ENCODE assay signal across 37 cellular contexts in the genomic region with DNA sequence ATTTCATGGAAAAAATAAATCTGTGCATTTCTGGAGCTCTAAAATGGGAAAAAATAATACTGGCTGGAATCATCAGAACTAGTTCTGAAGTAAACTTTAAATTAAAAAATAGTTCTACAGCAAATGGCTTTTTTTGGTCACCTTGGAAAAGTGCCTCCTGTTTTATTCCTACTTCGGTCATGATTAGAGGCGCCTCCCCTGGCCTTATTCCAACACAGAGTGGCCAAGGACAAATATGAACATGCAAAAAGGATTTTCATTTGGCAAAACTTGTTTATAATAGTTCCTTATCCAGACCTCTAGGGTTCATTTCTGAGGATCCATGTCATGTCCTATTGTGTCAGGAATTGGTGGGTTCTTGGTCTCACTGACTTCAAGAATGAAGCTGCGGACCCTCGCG.
"Had no signal": no experiment of that assay in that cellular context is flagged by ENCODE, and none has a peak within 500 bp of the region (broad histone marks: within the 10 kb centered on the region; RNA-seq: fewer than 3 reads in every experiment).

No MANE protein-coding gene starts in this region.

- H3K9me3 ChIP-seq: ascending aorta, body of pancreas had no signal

- H3K27me3 ChIP-seq: ascending aorta, body of pancreas, brain microvascular endothelial cell, cardiac muscle cell had no signal

- H3K27me3 Mint-ChIP-seq: activated naive CD4-positive, alpha-beta T cell treated with anti-CD3 and anti-CD28 coated beads, Interleukin-2, amount 50 U/mL, for 24 hours; activated naive CD8-positive, alpha-beta T cell; activated naive CD8-positive, alpha-beta T cell treated with anti-CD3 and anti-CD28 coated beads for 36 hours; activated naive CD8-positive, alpha-beta T cell treated with anti-CD3 and anti-CD28 coated beads, Interleukin-2, amount 10 ng/mL, durations not matched to agents 7 days and 5 days; activated naive CD8-positive, alpha-beta T cell treated with anti-CD3 and anti-CD28 coated beads, Interleukin-2, amount 50 U/mL, for 24 hours; activated T-helper 17 cell treated with anti-CD3 and anti-CD28 coated beads, Interleukin-2, amount 50 U/mL, for 72 hours; brain had no signal

- DNase-seq: activated effector memory CD4-positive, alpha-beta T cell treated with anti-CD3 and anti-CD28 coated beads, Interleukin-2, amount 50 U/mL, for 16 hours; activated effector memory CD4-positive, alpha-beta T cell treated with Interleukin-2 at 50 U/mL for 16 hours; activated gamma-delta T cell; activated gamma-delta T cell treated with Interleukin-2 at 50 U/mL for 16 hours; activated naive CD4-positive, alpha-beta T cell; activated naive CD4-positive, alpha-beta T cell treated with anti-CD3 and anti-CD28 coated beads for 36 hours; activated naive CD4-positive, alpha-beta T cell treated with anti-CD3 and anti-CD28 coated beads, Interleukin-2, amount 10 ng/mL, durations not matched to agents 7 days and 5 days; activated naive CD4-positive, alpha-beta T cell treated with anti-CD3 and anti-CD28 coated beads, Interleukin-2, amount 50 U/mL, for 16 hours; activated naive CD4-positive, alpha-beta T cell treated with Interleukin-2 at 50 U/mL for 16 hours; activated naive CD8-positive, alpha-beta T cell treated with anti-CD3 and anti-CD28 coated beads for 36 hours; activated naive CD8-positive, alpha-beta T cell treated with anti-CD3 and anti-CD28 coated beads, Interleukin-2, amount 10 ng/mL, durations not matched to agents 7 days and 5 days; activated naive CD8-positive, alpha-beta T cell treated with anti-CD3 and anti-CD28 coated beads, Interleukin-2, amount 50 U/mL, for 24 hours; activated T-cell treated with anti-CD3 and anti-CD28 coated beads, Interleukin-2, amount 50 U/mL, for 1 hour; activated T-cell treated with anti-CD3 and anti-CD28 coated beads, Interleukin-2, amount 50 U/mL, for 24 hours; activated T-cell treated with anti-CD3 and anti-CD28 coated beads, Interleukin-2, amount 50 U/mL, for 4 hours; activated T-cell treated with anti-CD3 and anti-CD28 coated beads, Interleukin-2, amount 50 U/mL, for 48 hours; activated T-cell treated with anti-CD3 and anti-CD28 coated beads, Interleukin-2, amount 50 U/mL, for 72 hours; amniotic stem cell; amygdala; anterior cingulate cortex; aorta; brain microvascular endothelial cell; caudate nucleus; central memory CD4-positive, alpha-beta T cell; cerebellar nuclear complex had no signal

- H3K36me3 Mint-ChIP-seq: activated naive CD4-positive, alpha-beta T cell treated with anti-CD3 and anti-CD28 coated beads, Interleukin-2, amount 10 ng/mL, durations not matched to agents 7 days and 5 days; activated naive CD4-positive, alpha-beta T cell treated with anti-CD3 and anti-CD28 coated beads, Interleukin-2, amount 50 U/mL, for 24 hours; activated naive CD4-positive, alpha-beta T cell treated with anti-CD3 and anti-CD28 coated beads, Interleukin-2, amount 50 U/mL, for 72 hours; activated naive CD8-positive, alpha-beta T cell; activated naive CD8-positive, alpha-beta T cell treated with anti-CD3 and anti-CD28 coated beads for 36 hours; brain had no signal

- H3K4me3 Mint-ChIP-seq: activated naive CD4-positive, alpha-beta T cell treated with anti-CD3 and anti-CD28 coated beads for 36 hours; activated naive CD4-positive, alpha-beta T cell treated with anti-CD3 and anti-CD28 coated beads, Interleukin-2, amount 10 ng/mL, durations not matched to agents 7 days and 5 days; activated naive CD4-positive, alpha-beta T cell treated with anti-CD3 and anti-CD28 coated beads, Interleukin-2, amount 50 U/mL, for 24 hours; activated naive CD8-positive, alpha-beta T cell; activated naive CD8-positive, alpha-beta T cell treated with anti-CD3 and anti-CD28 coated beads for 36 hours; activated naive CD8-positive, alpha-beta T cell treated with anti-CD3 and anti-CD28 coated beads, Interleukin-2, amount 10 ng/mL, durations not matched to agents 7 days and 5 days; activated naive CD8-positive, alpha-beta T cell treated with anti-CD3 and anti-CD28 coated beads, Interleukin-2, amount 50 U/mL, for 24 hours; activated T-cell treated with anti-CD3 and anti-CD28 coated beads, Interleukin-2, amount 50 U/mL, for 24 hours; activated T-cell treated with anti-CD3 and anti-CD28 coated beads, Interleukin-2, amount 50 U/mL, for 4 hours; activated T-cell treated with anti-CD3 and anti-CD28 coated beads, Interleukin-2, amount 50 U/mL, for 72 hours; activated T-helper 1 cell treated with anti-CD3 and anti-CD28 coated beads, Interleukin-12 subunit alpha, Interleukin-12 subunit beta, Interleukin-2, Interleukin-4 antibody, amounts not matched to agents 30 ng/mL and 10 ng/mL and 1 ng/mL, durations not matched to agents 14 hours and 24 hours and 36 hours; activated T-helper 17 cell treated with anti-CD3 and anti-CD28 coated beads, Interleukin-2, amount 50 U/mL, for 72 hours; brain; central memory CD8-positive, alpha-beta T cell had no signal

- H3K36me3 ChIP-seq: ascending aorta, brain microvascular endothelial cell, breast epithelium, cardiac muscle cell had no signal

- H3K27ac ChIP-seq: ascending aorta, body of pancreas, brain microvascular endothelial cell, breast epithelium, cardiac muscle cell had no signal

- H3K27ac Mint-ChIP-seq: activated naive CD4-positive, alpha-beta T cell treated with anti-CD3 and anti-CD28 coated beads for 36 hours; activated naive CD4-positive, alpha-beta T cell treated with anti-CD3 and anti-CD28 coated beads, Interleukin-2, amount 10 ng/mL, durations not matched to agents 7 days and 5 days; activated naive CD4-positive, alpha-beta T cell treated with anti-CD3 and anti-CD28 coated beads, Interleukin-2, amount 50 U/mL, for 24 hours; activated naive CD4-positive, alpha-beta T cell treated with anti-CD3 and anti-CD28 coated beads, Interleukin-2, amount 50 U/mL, for 72 hours; activated naive CD8-positive, alpha-beta T cell; activated naive CD8-positive, alpha-beta T cell treated with anti-CD3 and anti-CD28 coated beads for 36 hours; activated naive CD8-positive, alpha-beta T cell treated with anti-CD3 and anti-CD28 coated beads, Interleukin-2, amount 10 ng/mL, durations not matched to agents 7 days and 5 days; activated naive CD8-positive, alpha-beta T cell treated with anti-CD3 and anti-CD28 coated beads, Interleukin-2, amount 50 U/mL, for 24 hours; activated T-cell treated with anti-CD3 and anti-CD28 coated beads, Interleukin-2, amount 50 U/mL, for 24 hours; activated T-cell treated with anti-CD3 and anti-CD28 coated beads, Interleukin-2, amount 50 U/mL, for 72 hours; activated T-helper 1 cell treated with anti-CD3 and anti-CD28 coated beads, Interleukin-12 subunit alpha, Interleukin-12 subunit beta, Interleukin-2, Interleukin-4 antibody, amounts not matched to agents 30 ng/mL and 10 ng/mL and 1 ng/mL, durations not matched to agents 14 hours and 24 hours and 36 hours; activated T-helper 17 cell treated with anti-CD3 and anti-CD28 coated beads, Interleukin-2, amount 50 U/mL, for 72 hours; activated T-helper 2 cell treated with anti-CD3 and anti-CD28 coated beads, Interferon-gamma antibody, Interleukin-2, Interleukin-4, amounts not matched to agents 10 μg/mL and 5 μg/mL and 100 μg/mL, durations not matched to agents 14 hours and 24 hours and 36 hours; brain had no signal

- H3K9me3 Mint-ChIP-seq: activated naive CD4-positive, alpha-beta T cell treated with anti-CD3 and anti-CD28 coated beads for 36 hours; activated naive CD4-positive, alpha-beta T cell treated with anti-CD3 and anti-CD28 coated beads, Interleukin-2, amount 10 ng/mL, durations not matched to agents 7 days and 5 days; activated naive CD4-positive, alpha-beta T cell treated with anti-CD3 and anti-CD28 coated beads, Interleukin-2, amount 50 U/mL, for 24 hours; activated naive CD4-positive, alpha-beta T cell treated with anti-CD3 and anti-CD28 coated beads, Interleukin-2, amount 50 U/mL, for 72 hours; activated naive CD8-positive, alpha-beta T cell treated with anti-CD3 and anti-CD28 coated beads for 36 hours; activated naive CD8-positive, alpha-beta T cell treated with anti-CD3 and anti-CD28 coated beads, Interleukin-2, amount 10 ng/mL, durations not matched to agents 7 days and 5 days; activated T-cell treated with anti-CD3 and anti-CD28 coated beads, Interleukin-2, amount 50 U/mL, for 4 hours; activated T-cell treated with anti-CD3 and anti-CD28 coated beads, Interleukin-2, amount 50 U/mL, for 72 hours; activated T-helper 1 cell treated with anti-CD3 and anti-CD28 coated beads, Interleukin-12 subunit alpha, Interleukin-12 subunit beta, Interleukin-2, Interleukin-4 antibody, amounts not matched to agents 30 ng/mL and 10 ng/mL and 1 ng/mL, durations not matched to agents 14 hours and 24 hours and 36 hours; activated T-helper 17 cell treated with anti-CD3 and anti-CD28 coated beads, Interleukin-2, amount 50 U/mL, for 72 hours; activated T-helper 2 cell treated with anti-CD3 and anti-CD28 coated beads, Interferon-gamma antibody, Interleukin-2, Interleukin-4, amounts not matched to agents 10 μg/mL and 5 μg/mL and 100 μg/mL, durations not matched to agents 14 hours and 24 hours and 36 hours; central memory CD8-positive, alpha-beta T cell had no signal

- H3K4me1 ChIP-seq: ascending aorta, body of pancreas, breast epithelium had no signal

- H3K4me3 ChIP-seq: ascending aorta, body of pancreas, breast epithelium, cardiac muscle cell had no signal

- H3K4me1 Mint-ChIP-seq: activated naive CD4-positive, alpha-beta T cell treated with anti-CD3 and anti-CD28 coated beads, Interleukin-2, amount 10 ng/mL, durations not matched to agents 7 days and 5 days; activated naive CD4-positive, alpha-beta T cell treated with anti-CD3 and anti-CD28 coated beads, Interleukin-2, amount 50 U/mL, for 24 hours; activated naive CD8-positive, alpha-beta T cell treated with anti-CD3 and anti-CD28 coated beads for 36 hours; activated naive CD8-positive, alpha-beta T cell treated with anti-CD3 and anti-CD28 coated beads, Interleukin-2, amount 10 ng/mL, durations not matched to agents 7 days and 5 days; activated naive CD8-positive, alpha-beta T cell treated with anti-CD3 and anti-CD28 coated beads, Interleukin-2, amount 50 U/mL, for 24 hours; activated T-helper 17 cell treated with anti-CD3 and anti-CD28 coated beads, Interleukin-2, amount 50 U/mL, for 72 hours; brain; central memory CD8-positive, alpha-beta T cell had no signal
